ENCODE assay signal across 11 cellular contexts in the genomic region with DNA sequence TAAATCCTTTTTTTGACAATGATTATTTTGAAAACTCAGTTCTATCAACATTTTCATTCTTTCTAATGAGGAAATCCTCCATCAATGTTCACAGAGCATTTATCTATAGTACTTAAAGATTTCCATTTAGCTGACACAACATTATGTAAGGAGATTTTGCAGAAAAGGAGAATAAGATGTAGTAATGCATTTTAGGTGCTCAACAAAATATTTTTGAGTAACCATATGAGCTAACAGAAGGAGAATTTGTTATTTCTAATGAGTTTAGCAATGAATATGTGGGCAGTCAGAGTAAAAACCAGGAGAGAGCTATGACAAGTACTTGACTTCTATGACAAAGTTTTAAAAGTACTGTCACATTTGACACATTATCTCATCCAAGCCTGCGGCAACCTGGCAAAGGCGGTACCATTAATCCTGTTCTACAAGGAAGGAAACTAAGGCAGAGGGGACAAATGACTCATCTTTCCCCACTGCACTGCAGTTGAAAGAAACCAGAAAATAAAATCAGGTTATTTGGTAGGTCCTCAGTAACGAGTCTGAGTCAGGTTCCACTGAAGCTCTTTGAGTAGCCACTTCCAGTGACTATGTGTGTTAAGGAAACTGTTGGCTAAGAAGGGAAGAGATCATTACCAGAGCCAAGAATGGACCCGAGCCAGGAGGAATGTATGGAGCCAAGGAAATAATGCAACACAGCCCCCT.
A peak's percentile ranks its signal among the peaks of the same experiment; 100 is the strongest.
DNase-seq lines count a peak whose midpoint lies in the region; ATAC-seq, FAIRE-seq and TF ChIP-seq lines count a peak whose summit lies in the region.
"Had no signal": no experiment of that assay in that cellular context is flagged by ENCODE, and none has a peak within 500 bp of the region (broad histone marks: within the 10 kb centered on the region; RNA-seq: fewer than 3 reads in every experiment).

No MANE protein-coding gene starts in this region.

- H3K4me2 ChIP-seq in keratinocyte (ENCODE audit: control insufficient read depth, extremely low read depth, insufficient read depth, low read depth, low read length), result no peak overlapping the region

- peak; percentile 86 for ATAC-seq in activated naive CD8-positive, alpha-beta T cell treated with anti-CD3 and anti-CD28 coated beads, Interleukin-2, amount 50 U/mL, for 24 hours
- ATAC-seq in upper lobe of right lung, result no peak

- no peak overlapping the region for H2AFZ ChIP-seq in keratinocyte (ENCODE audit: control insufficient read depth, low read length)

- H3K9ac ChIP-seq in keratinocyte (ENCODE audit: control insufficient read depth, extremely low read depth, insufficient read depth, low read length), result no peak overlapping the region
- H3K9ac ChIP-seq: BLaER1 treated with 17β-estradiol and CSF1 and Interleukin-3, amounts not matched to agents 10 nM and 100 nM had no signal

- TF ChIP-seq CTCF in keratinocyte (optimal IDR thresholded peaks at IDR 0.05 in 1 of 3, IDR thresholded peaks at IDR 0.05 in 1 of 3, conservative IDR thresholded peaks at IDR 0.05 in 1 of 3; ENCODE audit: extremely low read depth in 1 of 3, insufficient read depth in 2 of 3, low read length in 3 of 3), result no peak
- TF ChIP-seq CTCF in uterus (IDR thresholded peaks at IDR 0.05), result no peak
- no peak for TF ChIP-seq CTCF in upper lobe of right lung (IDR thresholded peaks at IDR 0.05)

- no peaks in the 10 kb centered on the region for H3K9me1 ChIP-seq in keratinocyte (ENCODE audit: control insufficient read depth, extremely low read depth, insufficient read depth, low read length)

- H3K4me1 ChIP-seq in keratinocyte (ENCODE audit: control insufficient read depth, extremely low read depth, insufficient read depth, low read length) (peaks cover 7% of the 10 kb centered on the region), uterus (peaks cover 0 to 4% of the 10 kb centered on the region in 2 donors), upper lobe of right lung (peaks cover 69% of the 10 kb centered on the region)

- intact Hi-C loops in uterus (cut with DNase I; ENCODE audit: low total_unique reads), result no loop called here
- intact Hi-C loops in upper lobe of right lung (cut with DNase I), result no loop called here

- H3K4me1 Mint-ChIP-seq in activated naive CD8-positive, alpha-beta T cell treated with anti-CD3 and anti-CD28 coated beads, Interleukin-2, amount 50 U/mL, for 24 hours, result peaks cover 86% of the 10 kb centered on the region

- no peak for TF ChIP-seq POLR2A in uterus (IDR thresholded peaks at IDR 0.05)

- peaks cover 5% of the 10 kb centered on the region for H4K20me1 ChIP-seq in keratinocyte (ENCODE audit: control insufficient read depth, extremely low read depth, insufficient read depth, low read length)

- H3K9me3 ChIP-seq in keratinocyte (ENCODE audit: control insufficient read depth, low read depth, low read length) (no peaks in the 10 kb centered on the region), uterus (no peaks in the 10 kb centered on the region), upper lobe of right lung (no peaks in the 10 kb centered on the region)
- H3K9me3 ChIP-seq: BLaER1 treated with 17β-estradiol and CSF1 and Interleukin-3, amounts not matched to agents 10 nM and 100 nM; neutrophil had no signal

- FAIRE-seq in keratinocyte (lab: Jason Lieb, UNC), result peak; percentile 52

- dilution Hi-C loops in keratinocyte (cut with MboI; ENCODE audit: extremely low pct_ligation_motif_present, low sequenced_read_pairs), result no loop called here

- H3K27ac Mint-ChIP-seq in activated naive CD8-positive, alpha-beta T cell treated with anti-CD3 and anti-CD28 coated beads, Interleukin-2, amount 50 U/mL, for 24 hours, result peak overlapping the region; percentile 61

- no peaks in the 10 kb centered on the region for H3K27me3 Mint-ChIP-seq in activated naive CD8-positive, alpha-beta T cell treated with anti-CD3 and anti-CD28 coated beads, Interleukin-2, amount 50 U/mL, for 24 hours

- H3K4me3 Mint-ChIP-seq in activated naive CD8-positive, alpha-beta T cell treated with anti-CD3 and anti-CD28 coated beads, Interleukin-2, amount 50 U/mL, for 24 hours, result no peak overlapping the region

- DNase-seq in stimulated activated CD4-positive, alpha-beta T cell treated with anti-CD3 and anti-CD28 coated beads, Interleukin-2, amount 100 ng/mL, for 24 hours, result peak; percentile 26 to 33
- DNase-seq in stimulated activated CD4-positive, alpha-beta T cell treated with anti-CD3 and anti-CD28 coated beads, Interleukin-4, amount 100 ng/mL, for 1 hour, result no peak
- no peak for DNase-seq in activated naive CD8-positive, alpha-beta T cell treated with anti-CD3 and anti-CD28 coated beads, Interleukin-2, amount 50 U/mL, for 24 hours
- no peak for DNase-seq in keratinocyte (ENCODE audit: low read depth, low spot score)
- DNase-seq in uterus, result no peak
- DNase-seq in NCI-H128 (lab: John Stamatoyannopoulos, UW; ENCODE audit: unreplicated experiment), result no peak
- no peak for DNase-seq in upper lobe of right lung
- DNase-seq in NCI-H510A (lab: John Stamatoyannopoulos, UW), result no peak
- DNase-seq: cerebellar nuclear complex had no signal

- H3K27ac ChIP-seq in keratinocyte (ENCODE audit: control insufficient read depth, insufficient read depth, low read length), result no peak overlapping the region
- peak overlapping the region; percentile 3 to 5 for H3K27ac ChIP-seq in uterus
- no peak overlapping the region for H3K27ac ChIP-seq in upper lobe of right lung

- peaks cover 4 to 7% of the 10 kb centered on the region in 2 experiments for H3K36me3 ChIP-seq in keratinocyte (ENCODE audit: control insufficient read depth in 2 of 2, extremely low read depth in 1 of 2, insufficient read depth in 2 of 2, low read length in 2 of 2)
- H3K36me3 ChIP-seq in uterus, result no peaks in the 10 kb centered on the region
- no peaks in the 10 kb centered on the region for H3K36me3 ChIP-seq in upper lobe of right lung

- H3K9me3 Mint-ChIP-seq in activated naive CD8-positive, alpha-beta T cell treated with anti-CD3 and anti-CD28 coated beads, Interleukin-2, amount 50 U/mL, for 24 hours, result no peaks in the 10 kb centered on the region

- peaks cover 2% of the 10 kb centered on the region for H3K36me3 Mint-ChIP-seq in activated naive CD8-positive, alpha-beta T cell treated with anti-CD3 and anti-CD28 coated beads, Interleukin-2, amount 50 U/mL, for 24 hours (ENCODE audit: low read depth)

- H3K27me3 ChIP-seq in keratinocyte (ENCODE audit: control insufficient read depth, extremely low read depth, insufficient read depth, low read length), result no peaks in the 10 kb centered on the region
- H3K27me3 ChIP-seq in uterus, result no peaks in the 10 kb centered on the region
- H3K27me3 ChIP-seq in upper lobe of right lung, result no peaks in the 10 kb centered on the region
- H3K27me3 ChIP-seq: BLaER1 treated with 17β-estradiol and CSF1 and Interleukin-3, amounts not matched to agents 10 nM and 100 nM; neutrophil had no signal

- H3K4me3 ChIP-seq in keratinocyte (ENCODE audit: control insufficient read depth in 2 of 3, extremely low read depth in 1 of 3, insufficient read depth in 2 of 3, low read depth in 1 of 3, low read length in 3 of 3) (no peak overlapping the region), uterus (no peak overlapping the region), upper lobe of right lung (no peak overlapping the region)
- H3K4me3 ChIP-seq: BLaER1 treated with 17β-estradiol and CSF1 and Interleukin-3, amounts not matched to agents 10 nM and 100 nM had no signal

- H3K79me2 ChIP-seq in keratinocyte (ENCODE audit: control insufficient read depth, insufficient read depth, low read length), result peaks cover 96% of the 10 kb centered on the region

Comparison
In these comparisons a context has a peak if more than half of its experiments do, and no peak if none do; other contexts are left out.
1. DNase-seq: peak in stimulated activated CD4-positive, alpha-beta T cell treated with anti-CD3 and anti-CD28 coated beads, Interleukin-2, amount 100 ng/mL, for 24 hours (2 of 2); none in stimulated activated CD4-positive, alpha-beta T cell treated with anti-CD3 and anti-CD28 coated beads, Interleukin-4, amount 100 ng/mL, for 1 hour (single experiment), activated naive CD8-positive, alpha-beta T cell treated with anti-CD3 and anti-CD28 coated beads, Interleukin-2, amount 50 U/mL, for 24 hours (single experiment), keratinocyte (single experiment), uterus (0 of 2), NCI-H128 (single experiment), upper lobe of right lung (single experiment) and NCI-H510A (single experiment).
2. H3K27ac ChIP-seq: peak in uterus (2 of 2); none in keratinocyte (single experiment) and upper lobe of right lung (single experiment).